In genomic region chrX:139078342-139078741, GRCh38 we compare ENCODE assay signal across 18 cellular contexts.
DNase-seq lines count a peak whose midpoint lies in the region; ATAC-seq, FAIRE-seq and TF ChIP-seq lines count a peak whose summit lies in the region.
"Had no signal": no experiment of that assay in that cellular context is flagged by ENCODE, and none has a peak within 500 bp of the region (broad histone marks: within the 10 kb centered on the region; RNA-seq: fewer than 3 reads in every experiment).

No MANE protein-coding gene starts in this region.

- intact Hi-C loops in A673 (cut with micrococcal nuclease; ENCODE audit: unreplicated experiment) (loop anchor here (5.0 to 10.0 kb wide), 4 partner anchors 164 to 894 kb away; no protein-coding TSS in a partner anchor), PC-3 (cut with micrococcal nuclease) (loop anchor here (5.0 kb wide), 1 partner anchor 221 kb away; no protein-coding TSS in a partner anchor), K562 (cut with micrococcal nuclease) (no loop called here), left ventricle myocardium inferior (cut with micrococcal nuclease) (no loop called here)

- no peaks in the 10 kb centered on the region for H3K9me1 ChIP-seq in K562 (ENCODE audit: control insufficient read depth, insufficient read depth, low read length)

- H4K20me1 ChIP-seq in PC-3 (ENCODE audit: low read length) (no peaks in the 10 kb centered on the region), K562 (replicated peaks; ENCODE audit: control insufficient read depth, insufficient read depth, low read length) (no peaks in the 10 kb centered on the region)
- H4K20me1 ChIP-seq: BLaER1 treated with 17β-estradiol and CSF1 and Interleukin-3, amounts not matched to agents 10 nM and 100 nM had no signal

- H3K9me3 ChIP-seq in A673 (ENCODE audit: low read depth, low read length, poor library complexity, severe bottlenecking) (no peaks in the 10 kb centered on the region), PC-3 (ENCODE audit: low read length) (no peaks in the 10 kb centered on the region), K562 (replicated peaks; ENCODE audit: control insufficient read depth, insufficient read depth, low read depth, low read length) (no peaks in the 10 kb centered on the region), left ventricle myocardium inferior (replicated peaks) (no peaks in the 10 kb centered on the region)
- H3K9me3 ChIP-seq: BLaER1 treated with 17β-estradiol and CSF1 and Interleukin-3, amounts not matched to agents 10 nM and 100 nM had no signal

- H3K4me1 ChIP-seq in A673 (ENCODE audit: insufficient read depth, low read length, poor library complexity, severe bottlenecking) (peaks cover 65% of the 10 kb centered on the region), PC-3 (ENCODE audit: insufficient read depth, low read length) (peaks cover 27% of the 10 kb centered on the region), K562 (replicated peaks in 1 of 2; ENCODE audit: control insufficient read depth in 2 of 2, insufficient read depth in 2 of 2, low read length in 2 of 2) (no peaks in the 10 kb centered on the region), left ventricle myocardium inferior (no peaks in the 10 kb centered on the region)

- CTCF ChIA-PET in A673 (lab: Charles Lee) (no interaction called here), PC-3 (lab: Charles Lee) (no interaction called here), K562 (lab: Yijun Ruan, JAX; ENCODE audit: low intra/inter-chr PET ratio) (interaction anchor here (0.6 kb wide), 1 partner anchor 38 kb away, joined by 3 read pairs; no protein-coding TSS in a partner anchor)

- TF ChIP-seq RAD21 in K562 (CRISPR knock-in tag; conservative IDR thresholded peaks at IDR 0.05 in 1 of 2, IDR thresholded peaks at IDR 0.05 in 1 of 2): no peak

- 0% methylated on average over 1 of the region's 1 CpG for WGBS in K562 (ENCODE audit: insufficient coverage, low coverage, missing lambda C conversion rate)

- H3K79me2 ChIP-seq in PC-3 (ENCODE audit: low read length): no peaks in the 10 kb centered on the region
- no peaks in the 10 kb centered on the region for H3K79me2 ChIP-seq in K562 (ENCODE audit: control insufficient read depth, insufficient read depth, low read length)

- ATAC-seq in PC-3 (no peak), K562 (no peak), GM21825 (IDR thresholded peaks at IDR 0.05; ENCODE audit: unreplicated experiment) (no peak), HG02885 (IDR thresholded peaks at IDR 0.05; ENCODE audit: poor library complexity, unreplicated experiment) (no peak)
- ATAC-seq: GM12878, GM23338 had no signal

- H3K27ac ChIP-seq in A673 (ENCODE audit: low read depth, low read length, poor library complexity, severe bottlenecking): peak overlapping the region; percentile 65
- H3K27ac ChIP-seq in PC-3 (ENCODE audit: low read length): peak overlapping the region; percentile 93
- H3K27ac ChIP-seq in K562 (ENCODE audit: extremely low read depth, low read depth, low read length): no peak overlapping the region
- no peak overlapping the region for H3K27ac ChIP-seq in left ventricle myocardium inferior (replicated peaks)
- H3K27ac ChIP-seq: 22Rv1; BLaER1 treated with 17β-estradiol and CSF1 and Interleukin-3, amounts not matched to agents 10 nM and 100 nM; HL-60; KMS-11 had no signal

- H3K27me3 ChIP-seq in A673 (replicated peaks; ENCODE audit: insufficient read depth, low read depth, low read length, poor library complexity): no peaks in the 10 kb centered on the region
- no peaks in the 10 kb centered on the region for H3K27me3 ChIP-seq in PC-3 (ENCODE audit: low read length)
- no peaks in the 10 kb centered on the region; a peak in 1 of 5 replicates for H3K27me3 ChIP-seq in K562 (ENCODE audit: control insufficient read depth in 2 of 2, insufficient read depth in 2 of 2, low read length in 2 of 2)
- no peaks in the 10 kb centered on the region for H3K27me3 ChIP-seq in left ventricle myocardium inferior (ENCODE audit: low read depth)

- H2AFZ ChIP-seq in PC-3 (ENCODE audit: low read length) (no peak overlapping the region), K562 (ENCODE audit: low read depth, low read length) (no peak overlapping the region)
- H2AFZ ChIP-seq: GM23338 had no signal

- FAIRE-seq in K562 (lab: Jason Lieb, UNC): no peak
- FAIRE-seq: GM12878, GM18507 had no signal

- BruUV-seq in A673 (replicated peaks; lab: Mats Ljungman, UMichigan): no TSS peak
- BruUV-seq in PC-3 (replicated peaks; lab: Mats Ljungman, UMichigan): no TSS peak
- BruUV-seq in K562 (replicated peaks; lab: Mats Ljungman, UMichigan): no TSS peak

- in situ Hi-C loops in K562 (cut with MboI): no loop called here

- POLR2A ChIA-PET in A673 (lab: Charles Lee; ENCODE audit: low non-redundant PET): interaction anchor here (0.5 kb wide), 1 partner anchor 905 kb away, joined by 3 read pairs; no protein-coding TSS in a partner anchor
- POLR2A ChIA-PET in PC-3 (lab: Charles Lee; ENCODE audit: unreplicated experiment): interaction anchor here (0.7 kb wide), 1 partner anchor 216 kb away, joined by 3 read pairs; no protein-coding TSS in a partner anchor
- POLR2A ChIA-PET in K562 (lab: Yijun Ruan, JAX): no interaction called here

- TF ChIP-seq EP300 in K562 (IDR thresholded peaks at IDR 0.05; ENCODE audit: low read length): no peak

- TF ChIP-seq CTCF in A673 (conservative IDR thresholded peaks at IDR 0.05; ENCODE audit: low read depth, low read length): no peak
- TF ChIP-seq CTCF in PC-3 (conservative IDR thresholded peaks at IDR 0.05; ENCODE audit: low read depth, low read length): no peak
- no peak for TF ChIP-seq CTCF in K562 (IDR thresholded peaks at IDR 0.05 in 2 of 3, conservative IDR thresholded peaks at IDR 0.05 in 1 of 3; ENCODE audit: insufficient read depth in 2 of 3, low read depth in 1 of 3, low read length in 3 of 3)
- TF ChIP-seq CTCF in left ventricle myocardium inferior (IDR thresholded peaks at IDR 0.05; ENCODE audit: borderline replicate concordance): no peak

- H3K9ac ChIP-seq in PC-3 (ENCODE audit: low read length) (peak overlapping the region; percentile 33; the same call in 1 of the 2 replicates), K562 (ENCODE audit: insufficient read depth in 1 of 2, low read depth in 2 of 2, low read length in 2 of 2) (no peak overlapping the region)
- H3K9ac ChIP-seq: BLaER1 treated with 17β-estradiol and CSF1 and Interleukin-3, amounts not matched to agents 10 nM and 100 nM; KMS-11 had no signal

- DNase-seq in A673 (ENCODE audit: low spot score) (no peak), PC-3 (no peak), K562 (ENCODE audit: extremely low read depth in 1 of 4, low spot score in 3 of 4) (no peak), retina (peak; percentile 2), left ventricle myocardium inferior (no peak)
- DNase-seq: ACHN; CD4-positive, alpha-beta T cell; DMS79; H9 had no signal

- no peaks in the 10 kb centered on the region for H3K9me2 ChIP-seq in PC-3 (replicated peaks; ENCODE audit: low read length)

- TF ChIP-seq POLR2A in K562 (conservative IDR thresholded peaks at IDR 0.05): no peak

- peak overlapping the region; percentile 71 for H3K4me2 ChIP-seq in PC-3 (ENCODE audit: low read length)
- no peak overlapping the region for H3K4me2 ChIP-seq in K562 (ENCODE audit: insufficient read depth, low read length)
- H3K4me2 ChIP-seq: GM23338, KMS-11 had no signal

- H3K36me3 ChIP-seq in A673 (ENCODE audit: insufficient read depth, low read length, poor library complexity, severe bottlenecking): no peaks in the 10 kb centered on the region
- H3K36me3 ChIP-seq in PC-3 (ENCODE audit: low read depth, low read length): no peaks in the 10 kb centered on the region
- no peaks in the 10 kb centered on the region for H3K36me3 ChIP-seq in K562 (ENCODE audit: control insufficient read depth, insufficient read depth, low read length)
- no peaks in the 10 kb centered on the region for H3K36me3 ChIP-seq in left ventricle myocardium inferior
- H3K36me3 ChIP-seq: BLaER1 treated with 17β-estradiol and CSF1 and Interleukin-3, amounts not matched to agents 10 nM and 100 nM had no signal

- H3F3A ChIP-seq in PC-3 (ENCODE audit: low read length, unreplicated experiment): peaks cover 6% of the 10 kb centered on the region

- H3K4me3 ChIP-seq in A673 (ENCODE audit: low read depth, low read length, poor library complexity, severe bottlenecking) (no peak overlapping the region), PC-3 (ENCODE audit: low read length) (no peak overlapping the region), K562 (no peak overlapping the region), left ventricle myocardium inferior (no peak overlapping the region)
- H3K4me3 ChIP-seq: BLaER1 treated with 17β-estradiol and CSF1 and Interleukin-3, amounts not matched to agents 10 nM and 100 nM; GM12878; GM23338 had no signal

TF ChIP-seq in K562, 482 proteins besides CTCF, POLR2A, EP300 and RAD21 (continues in another document):
- TF ChIP-seq NFYB (IDR thresholded peaks at IDR 0.05; ENCODE audit: extremely low read depth, insufficient read length) (no peak), CEBPG (CRISPR knock-in tag; IDR thresholded peaks at IDR 0.05) (no peak), CEBPG (tag; conservative IDR thresholded peaks at IDR 0.05 in 1 of 2, IDR thresholded peaks at IDR 0.05 in 1 of 2) (peak; percentile 31 to 80; a peak in 2 of 4 replicates), NCOR1 (IDR thresholded peaks at IDR 0.05) (no peak), CREBBP (IDR thresholded peaks at IDR 0.05; ENCODE audit: low read depth, low read length) (no peak), POLR2H (tag; IDR thresholded peaks at IDR 0.05; ENCODE audit: low read depth) (no peak), KAT7 (CRISPR knock-in tag; IDR thresholded peaks at IDR 0.05; ENCODE audit: borderline replicate concordance) (no peak), CEBPB (tag; IDR thresholded peaks at IDR 0.05) (peak; percentile 66)
- TF ChIP-seq, protein P1, sequence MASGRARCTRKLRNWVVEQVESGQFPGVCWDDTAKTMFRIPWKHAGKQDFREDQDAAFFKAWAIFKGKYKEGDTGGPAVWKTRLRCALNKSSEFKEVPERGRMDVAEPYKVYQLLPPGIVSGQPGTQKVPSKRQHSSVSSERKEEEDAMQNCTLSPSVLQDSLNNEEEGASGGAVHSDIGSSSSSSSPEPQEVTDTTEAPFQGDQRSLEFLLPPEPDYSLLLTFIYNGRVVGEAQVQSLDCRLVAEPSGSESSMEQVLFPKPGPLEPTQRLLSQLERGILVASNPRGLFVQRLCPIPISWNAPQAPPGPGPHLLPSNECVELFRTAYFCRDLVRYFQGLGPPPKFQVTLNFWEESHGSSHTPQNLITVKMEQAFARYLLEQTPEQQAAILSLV (tag; IDR thresholded peaks at IDR 0.05): no peak
- TF ChIP-seq, protein P2, sequence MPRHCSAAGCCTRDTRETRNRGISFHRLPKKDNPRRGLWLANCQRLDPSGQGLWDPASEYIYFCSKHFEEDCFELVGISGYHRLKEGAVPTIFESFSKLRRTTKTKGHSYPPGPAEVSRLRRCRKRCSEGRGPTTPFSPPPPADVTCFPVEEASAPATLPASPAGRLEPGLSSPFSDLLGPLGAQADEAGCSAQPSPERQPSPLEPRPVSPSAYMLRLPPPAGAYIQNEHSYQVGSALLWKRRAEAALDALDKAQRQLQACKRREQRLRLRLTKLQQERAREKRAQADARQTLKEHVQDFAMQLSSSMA (CRISPR knock-in tag; IDR thresholded peaks at IDR 0.05): no peak

Comparison
In these comparisons a context has a peak if more than half of its experiments do, and no peak if none do; other contexts are left out.
1. H3K27ac ChIP-seq: peak in A673 (single experiment) and PC-3 (single experiment); none in K562 (single experiment) and left ventricle myocardium inferior (single experiment).
2. intact Hi-C loops: an anchor here in A673 (5.0 to 10.0 kb wide) and PC-3 (5.0 kb wide); none called in K562 and left ventricle myocardium inferior.